ENCODE assay signal across 8 cellular contexts in genomic region chr19:38004505-38005223, GRCh38.
DNase-seq lines count a peak whose midpoint lies in the region; ATAC-seq, FAIRE-seq and TF ChIP-seq lines count a peak whose summit lies in the region.

No MANE protein-coding gene starts in this region.

- H3K9me1 ChIP-seq in keratinocyte (ENCODE audit: control insufficient read depth, extremely low read depth, insufficient read depth, low read length) = no peaks in the 10 kb centered on the region

- H3K36me3 ChIP-seq in keratinocyte (ENCODE audit: control insufficient read depth in 2 of 2, extremely low read depth in 1 of 2, insufficient read depth in 2 of 2, low read length in 2 of 2) = peaks cover 0 to 1% of the 10 kb centered on the region in 2 experiments

- H3K4me3 ChIP-seq in keratinocyte (ENCODE audit: control insufficient read depth in 2 of 3, extremely low read depth in 1 of 3, insufficient read depth in 2 of 3, low read depth in 1 of 3, low read length in 3 of 3) (peak overlapping the region; percentile 9 to 65 (median 9)), skin epidermis (peak overlapping the region; percentile 11 to 38 (median 25))

- peak; percentile 78 for ATAC-seq in GM19351 (IDR thresholded peaks at IDR 0.05; ENCODE audit: unreplicated experiment)
- ATAC-seq in HG03457 (IDR thresholded peaks at IDR 0.05; ENCODE audit: unreplicated experiment) = peak; percentile 40
- ATAC-seq in HG02610 (IDR thresholded peaks at IDR 0.05; ENCODE audit: unreplicated experiment) = no peak

- H3K9me3 ChIP-seq in keratinocyte (ENCODE audit: control insufficient read depth, low read depth, low read length) = no peaks in the 10 kb centered on the region

- H3K79me2 ChIP-seq in keratinocyte (ENCODE audit: control insufficient read depth, insufficient read depth, low read length) = no peaks in the 10 kb centered on the region

- H3K9ac ChIP-seq in keratinocyte (ENCODE audit: control insufficient read depth, extremely low read depth, insufficient read depth, low read length) = peak overlapping the region; percentile 79

- H3K4me1 ChIP-seq in keratinocyte (ENCODE audit: control insufficient read depth, extremely low read depth, insufficient read depth, low read length) = peaks cover 29% of the 10 kb centered on the region

- TF ChIP-seq CTCF in keratinocyte (optimal IDR thresholded peaks at IDR 0.05 in 1 of 3, IDR thresholded peaks at IDR 0.05 in 1 of 3, conservative IDR thresholded peaks at IDR 0.05 in 1 of 3; ENCODE audit: extremely low read depth in 1 of 3, insufficient read depth in 2 of 3, low read length in 3 of 3) = no peak

- dilution Hi-C loops in keratinocyte (cut with MboI; ENCODE audit: extremely low pct_ligation_motif_present, low sequenced_read_pairs) = no loop called here

- H3K27ac ChIP-seq in keratinocyte (ENCODE audit: control insufficient read depth, insufficient read depth, low read length) = peak overlapping the region; percentile 77
- H3K27ac ChIP-seq in skin epidermis = peak overlapping the region in 20 of 21 experiments; percentile 68 to 91 (median 86)

- peak; percentile 97 for FAIRE-seq in keratinocyte (lab: Jason Lieb, UNC)

- peak overlapping the region; percentile 82 for H3K4me2 ChIP-seq in keratinocyte (ENCODE audit: control insufficient read depth, extremely low read depth, insufficient read depth, low read depth, low read length)

- H4K20me1 ChIP-seq in keratinocyte (ENCODE audit: control insufficient read depth, extremely low read depth, insufficient read depth, low read length) = no peaks in the 10 kb centered on the region

- H3K27me3 ChIP-seq in keratinocyte (ENCODE audit: control insufficient read depth, extremely low read depth, insufficient read depth, low read length) = no peaks in the 10 kb centered on the region

- DNase-seq in DMS153 (lab: John Stamatoyannopoulos, UW) = peak; percentile 94
- peak; percentile 96 for DNase-seq in NCI-H82 treated with DMSO at 0.1 percent for 48 hours (lab: John Stamatoyannopoulos, UW; ENCODE audit: unreplicated experiment)
- peak; percentile 78 to 91 for DNase-seq in cerebellar nuclear complex (lab: John Stamatoyannopoulos, UW)
- peak; percentile 95 for DNase-seq in keratinocyte (ENCODE audit: low read depth, low spot score)

- peak overlapping the region; percentile 83 for H2AFZ ChIP-seq in keratinocyte (ENCODE audit: control insufficient read depth, low read length)
